1 cellular context compared by ENCODE assay signal in genomic region chr15:67120839-67121540, GRCh38.
TF ChIP-seq lines count a peak whose summit lies in the region.

No MANE protein-coding gene starts in this region.

TF ChIP-seq in HepG2, 621 proteins besides CTCF, POLR2A, EP300 and RAD21 (continued from another document):
- TF ChIP-seq KIAA2018 (CRISPR knock-in tag; IDR thresholded peaks at IDR 0.05; ENCODE audit: borderline replicate concordance), result no peak
